ENCODE assay signal across 1 cellular context in genomic region chr10:11499425-11500071, GRCh38.
TF ChIP-seq lines count a peak whose summit lies in the region.

No MANE protein-coding gene starts in this region.

TF ChIP-seq in K562, 482 proteins besides CTCF, POLR2A, EP300 and RAD21 (continued from another document):
- no peak for TF ChIP-seq ZBTB26 (CRISPR knock-in tag; IDR thresholded peaks at IDR 0.05)
- no peak for TF ChIP-seq ZNF277 (CRISPR knock-in tag; IDR thresholded peaks at IDR 0.05; ENCODE audit: borderline replicate concordance)
- TF ChIP-seq KLF16 (IDR thresholded peaks at IDR 0.05), result peak; percentile 85
- no peak for TF ChIP-seq PYGO2 (tag; IDR thresholded peaks at IDR 0.05)
- TF ChIP-seq CHD7 (IDR thresholded peaks at IDR 0.05; ENCODE audit: low read depth, low read length), result no peak
- TF ChIP-seq ZBTB1 (CRISPR knock-in tag; IDR thresholded peaks at IDR 0.05; ENCODE audit: borderline replicate concordance, low read depth), result no peak
- TF ChIP-seq ZBTB8A (IDR thresholded peaks at IDR 0.05; ENCODE audit: partially characterized antibody), result no peak
- TF ChIP-seq CBX2 (IDR thresholded peaks at IDR 0.05; ENCODE audit: insufficient read depth, low read length, poor library complexity, severe bottlenecking), result no peak
- TF ChIP-seq ZNF644 (tag; IDR thresholded peaks at IDR 0.05; ENCODE audit: low read depth), result no peak
- no peak for TF ChIP-seq ZNF124 (CRISPR knock-in tag; IDR thresholded peaks at IDR 0.05)
- no peak for TF ChIP-seq CCAR2 (IDR thresholded peaks at IDR 0.05; ENCODE audit: low read depth, low read length)
- TF ChIP-seq SMAD1 (IDR thresholded peaks at IDR 0.05; ENCODE audit: low read depth, low read length, partially characterized antibody), result peak; percentile 87
- peak; percentile 65; the same call in 1 of the 2 replicates for TF ChIP-seq PML (IDR thresholded peaks at IDR 0.05; ENCODE audit: low read length)
- 0 out of 2 replicates have a peak, but pooled peaks have one; percentile 38 for TF ChIP-seq EHMT2 (IDR thresholded peaks at IDR 0.05)
- no peak for TF ChIP-seq ZBTB11 (CRISPR knock-in tag; IDR thresholded peaks at IDR 0.05)
- TF ChIP-seq ELK1 (CRISPR knock-in tag; IDR thresholded peaks at IDR 0.05), result no peak
- no peak for TF ChIP-seq SMAD2 (IDR thresholded peaks at IDR 0.05; ENCODE audit: low read depth, low read length)
- no peak for TF ChIP-seq CEBPZ (IDR thresholded peaks at IDR 0.05; ENCODE audit: borderline replicate concordance, low read depth, low read length)
- no peak for TF ChIP-seq ESRRB (CRISPR knock-in tag; IDR thresholded peaks at IDR 0.05; ENCODE audit: borderline replicate concordance)
- TF ChIP-seq DIDO1 (tag; IDR thresholded peaks at IDR 0.05; ENCODE audit: low read depth), result no peak
- no peak for TF ChIP-seq TSHZ1 (CRISPR knock-in tag; IDR thresholded peaks at IDR 0.05)
- no peak for TF ChIP-seq ZNF253 (CRISPR knock-in tag; conservative IDR thresholded peaks at IDR 0.05)
- peak; percentile 55; the same call in 1 of the 2 replicates for TF ChIP-seq HBP1 (CRISPR knock-in tag; IDR thresholded peaks at IDR 0.05)
- no peak for TF ChIP-seq ZFP1 (CRISPR knock-in tag; IDR thresholded peaks at IDR 0.05)
- no peak for TF ChIP-seq ZNF699 (CRISPR knock-in tag; IDR thresholded peaks at IDR 0.05; ENCODE audit: insufficient replicate concordance)
